ENCODE assay signal across 8 cellular contexts in genomic region chr3:82276992-82277391, GRCh38.
"Had no signal": no experiment of that assay in that cellular context is flagged by ENCODE, and none has a peak within 500 bp of the region (broad histone marks: within the 10 kb centered on the region; RNA-seq: fewer than 3 reads in every experiment).

No MANE protein-coding gene starts in this region.

- H3K9me3 ChIP-seq: HAP-1 had no signal

- H3K27ac ChIP-seq: GM23248 had no signal

- H3K4me2 ChIP-seq: GM23338 had no signal

- H3K4me3 ChIP-seq: GM23248, GM23338, HAP-1 had no signal

- H2AFZ ChIP-seq: GM23248, GM23338 had no signal

- DNase-seq: GM23248, GOT3, H7, H9, HCEC 1CT, HFFc6 had no signal

- H3K36me3 ChIP-seq: HAP-1 had no signal

- H3K9ac ChIP-seq: GM23248 had no signal
